In the genomic region with DNA sequence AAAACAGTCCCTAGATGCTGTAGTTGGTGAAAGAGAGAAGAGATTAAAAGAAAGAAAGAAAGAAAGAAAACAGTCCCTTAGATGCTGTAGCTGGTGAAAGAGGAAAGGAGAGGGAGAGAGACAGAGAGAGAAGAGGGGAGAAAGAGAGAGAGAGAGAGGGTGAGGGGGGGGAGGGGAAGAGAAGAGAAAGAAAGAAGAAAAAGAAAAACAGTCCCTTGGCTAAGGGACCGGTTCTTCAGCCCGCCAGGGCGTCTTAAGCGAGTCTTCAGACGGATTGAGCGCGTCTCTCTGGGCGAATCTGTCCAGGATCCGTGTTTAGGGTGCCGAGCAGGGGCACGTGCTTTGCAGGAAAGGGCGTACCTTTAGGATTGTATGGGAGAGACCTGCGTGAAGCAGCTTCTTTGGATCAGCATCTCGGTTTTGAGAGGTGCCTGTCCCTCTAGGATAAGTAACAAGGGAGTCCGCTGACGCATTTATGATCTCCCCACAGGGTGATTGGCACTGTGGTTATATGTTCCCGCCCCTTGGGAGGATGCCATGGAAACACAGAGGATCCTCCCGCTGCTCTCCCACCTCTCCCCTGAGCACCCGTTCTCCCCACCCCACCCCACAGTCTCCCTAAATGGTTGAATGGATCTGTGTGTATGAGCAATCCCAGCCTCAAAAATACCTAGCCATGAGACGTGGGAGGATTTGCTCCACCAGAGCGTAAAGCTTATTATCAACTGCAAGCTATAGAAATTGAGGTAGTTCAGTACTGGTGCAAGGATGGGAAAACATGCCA, we compare ENCODE assay signal across 9 cellular contexts. TPM values are rescaled to one million over a fixed set of nuclear protein-coding genes. Genes with fewer than 3 reads are reported as not detected.
DNase-seq lines count a peak whose midpoint lies in the region; ATAC-seq and TF ChIP-seq lines count a peak whose summit lies in the region.
"Had no signal": no experiment of that assay in that cellular context is flagged by ENCODE, and none has a peak within 500 bp of the region (broad histone marks: within the 10 kb centered on the region; RNA-seq: fewer than 3 reads in every experiment).

No MANE protein-coding gene starts in this region.

- H2AFZ ChIP-seq in neural progenitor cell (replicated peaks): peak overlapping the region; percentile 94

- peaks cover 53% of the 10 kb centered on the region for H3K4me1 Mint-ChIP-seq in activated T-cell treated with anti-CD3 and anti-CD28 coated beads, Interleukin-2, amount 50 U/mL, for 72 hours (ENCODE audit: low read depth)
- H3K4me1 Mint-ChIP-seq in neural progenitor cell: peaks cover 27% of the 10 kb centered on the region

- H3K4me1 ChIP-seq in neural progenitor cell: peaks cover 4% of the 10 kb centered on the region

- H3K4me3 Mint-ChIP-seq in activated T-cell treated with anti-CD3 and anti-CD28 coated beads, Interleukin-2, amount 50 U/mL, for 72 hours: peak overlapping the region; percentile 93 to 98
- peak overlapping the region; percentile 98 for H3K4me3 Mint-ChIP-seq in neural progenitor cell

- H3K36me3 ChIP-seq in neural progenitor cell: no peaks in the 10 kb centered on the region

- no peaks in the 10 kb centered on the region for H3K79me2 ChIP-seq in neural progenitor cell (ENCODE audit: low read depth)

- in situ Hi-C loops in GM13977 (cut with MboI; ENCODE audit: low pct_unique_long_range_greater_than_20kb, low sequenced_read_pairs, unreplicated experiment): no loop called here

- no peaks in the 10 kb centered on the region for H3K27me3 ChIP-seq in neural progenitor cell

- H3K27ac Mint-ChIP-seq in activated T-cell treated with anti-CD3 and anti-CD28 coated beads, Interleukin-2, amount 50 U/mL, for 72 hours: peak overlapping the region; percentile 99
- H3K27ac Mint-ChIP-seq in neural progenitor cell: peak overlapping the region; percentile 99

- H3K4me2 ChIP-seq in neural progenitor cell: peak overlapping the region; percentile 75

- no peaks in the 10 kb centered on the region for H3K9me3 ChIP-seq in neural progenitor cell (ENCODE audit: low read depth)

- no peaks in the 10 kb centered on the region for H3K27me3 Mint-ChIP-seq in activated T-cell treated with anti-CD3 and anti-CD28 coated beads, Interleukin-2, amount 50 U/mL, for 72 hours (ENCODE audit: low read depth)
- peaks cover 23% of the 10 kb centered on the region for H3K27me3 Mint-ChIP-seq in neural progenitor cell (ENCODE audit: insufficient read depth, low read depth)

- ATAC-seq in activated T-cell treated with anti-CD3 and anti-CD28 coated beads, Interleukin-2, amount 50 U/mL, for 72 hours (replicated peaks in 1 of 2): no peak
- ATAC-seq in GM19023 (IDR thresholded peaks at IDR 0.05; ENCODE audit: unreplicated experiment): no peak
- ATAC-seq in GM19324 (IDR thresholded peaks at IDR 0.05; ENCODE audit: low FRiP score, unreplicated experiment): no peak

- no peak for TF ChIP-seq CTCF in GM13977 (IDR thresholded peaks at IDR 0.05; ENCODE audit: extremely low read depth, insufficient read depth, missing control alignments)
- no peak for TF ChIP-seq CTCF in fibroblast of villous mesenchyme (IDR thresholded peaks at IDR 0.05; ENCODE audit: insufficient read depth, low read depth, low read length)
- TF ChIP-seq CTCF in neural progenitor cell (IDR thresholded peaks at IDR 0.05): no peak

- peak; percentile 63 to 68 for DNase-seq in AML-193 (lab: John Stamatoyannopoulos, UW)
- peak; percentile 58 for DNase-seq in GM13977 (ENCODE audit: low spot score)
- peak; percentile 60 for DNase-seq in NCI-H226
- DNase-seq in activated T-cell treated with anti-CD3 and anti-CD28 coated beads, Interleukin-2, amount 50 U/mL, for 72 hours: peak in 1 of 2 donors; percentile 18
- peak; percentile 58 for DNase-seq in fibroblast of villous mesenchyme (ENCODE audit: low read depth)
- peak; percentile 64 for DNase-seq in neural progenitor cell (ENCODE audit: low spot score)

- H3K9ac ChIP-seq in neural progenitor cell: no peak overlapping the region

- no peaks in the 10 kb centered on the region for H4K20me1 ChIP-seq in neural progenitor cell (ENCODE audit: low read depth)

- no peaks in the 10 kb centered on the region for H3K36me3 Mint-ChIP-seq in activated T-cell treated with anti-CD3 and anti-CD28 coated beads, Interleukin-2, amount 50 U/mL, for 72 hours (ENCODE audit: insufficient read depth in 2 of 2)
- no peaks in the 10 kb centered on the region for H3K36me3 Mint-ChIP-seq in neural progenitor cell

- H3K27ac ChIP-seq in neural progenitor cell: no peak overlapping the region

- H3F3A ChIP-seq in neural progenitor cell (ENCODE audit: low read depth): peaks cover 39% of the 10 kb centered on the region

- no peaks in the 10 kb centered on the region for H3K9me3 Mint-ChIP-seq in activated T-cell treated with anti-CD3 and anti-CD28 coated beads, Interleukin-2, amount 50 U/mL, for 72 hours
- H3K9me3 Mint-ChIP-seq in neural progenitor cell: peaks cover 5% of the 10 kb centered on the region

- H3K4me3 ChIP-seq in fibroblast of villous mesenchyme (ENCODE audit: low read depth, low read length) (peak overlapping the region; percentile 80), neural progenitor cell (peak overlapping the region; percentile 74)

RNA-seq across cellular contexts. Expression of a gene that starts 16.7 kb away (rescaled TPM):
- total RNA-seq in activated T-cell treated with anti-CD3 and anti-CD28 coated beads, Interleukin-2, amount 50 U/mL, for 72 hours: 10 to 100 TPM; 24.6 to 27.5 TPM
- total RNA-seq in fibroblast of villous mesenchyme: 0.32 TPM in 1 of 2 replicates, not detected in the other
- not detected in 2 replicates for total RNA-seq in neural progenitor cell (ENCODE audit: low replicate concordance)

RNA-seq across cellular contexts. Expression of a gene that starts 16.8 kb away (rescaled TPM):
- total RNA-seq in activated T-cell treated with anti-CD3 and anti-CD28 coated beads, Interleukin-2, amount 50 U/mL, for 72 hours: 10 to 100 TPM; 27.9 to 32.4 TPM
- 0.64 and 1.7 TPM in 2 replicates for total RNA-seq in fibroblast of villous mesenchyme
- total RNA-seq in neural progenitor cell (ENCODE audit: low replicate concordance): not detected in 2 replicates

RNA-seq across cellular contexts. Expression of a gene that starts 36.9 kb away (rescaled TPM):
- under 1 TPM in 1 of 2 donors, not detected in 1; 0.29 TPM for total RNA-seq in activated T-cell treated with anti-CD3 and anti-CD28 coated beads, Interleukin-2, amount 50 U/mL, for 72 hours
- total RNA-seq in fibroblast of villous mesenchyme (under 0.01 and 0.32 TPM in 2 replicates), neural progenitor cell (ENCODE audit: low replicate concordance) (0.06 TPM in 1 of 2 replicates, not detected in the other)
- total RNA-seq: T-helper 2 cell treated with Interferon-gamma antibody and Interleukin-4, amounts not matched to agents 100 ng/mL and 5 ng/mL, for 36 hours had no signal

Comparison
In these comparisons a context has a peak if more than half of its experiments do, and no peak if none do; other contexts are left out.
1. RNA of a gene that starts 16.7 kb away (total RNA-seq): 24.6 to 27.5 TPM in activated T-cell treated with anti-CD3 and anti-CD28 coated beads, Interleukin-2, amount 50 U/mL, for 72 hours; 0.32 TPM in fibroblast of villous mesenchyme and not detected in neural progenitor cell; every median in the first group is over 10 times any median in the second.
2. RNA of a gene that starts 16.8 kb away (total RNA-seq): 27.9 to 32.4 TPM in activated T-cell treated with anti-CD3 and anti-CD28 coated beads, Interleukin-2, amount 50 U/mL, for 72 hours; 0.64 to 1.7 TPM in fibroblast of villous mesenchyme and not detected in neural progenitor cell; every median in the first group is over 10 times any median in the second.